ENCODE assay signal across 7 cellular contexts in the genomic region with DNA sequence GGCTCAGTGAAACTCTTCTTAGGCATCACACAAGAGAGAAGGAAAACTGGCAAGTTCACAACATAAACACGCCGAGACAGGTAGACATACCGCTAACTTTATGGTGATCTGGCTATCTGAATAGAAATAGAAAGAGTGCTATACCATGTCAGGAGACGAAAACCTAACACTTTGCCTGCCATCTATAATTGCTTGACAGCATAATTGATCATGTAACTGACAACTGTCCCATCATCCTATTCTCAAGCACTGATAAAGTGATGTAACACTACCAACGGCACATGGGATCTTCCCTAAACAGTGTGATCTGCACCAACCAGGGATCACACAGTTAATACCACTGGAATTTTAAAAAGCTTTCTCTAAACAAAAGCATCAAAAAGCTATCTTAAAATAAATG.
"Had no signal": no experiment of that assay in that cellular context is flagged by ENCODE, and none has a peak within 500 bp of the region (broad histone marks: within the 10 kb centered on the region; RNA-seq: fewer than 3 reads in every experiment).

No MANE protein-coding gene starts in this region.

- H3K9ac ChIP-seq: GM23248 had no signal

- ATAC-seq: K562 had no signal

- DNase-seq: GM23248, GOT3, H7, HCEC 1CT, IMR-90 had no signal

- H3K27ac ChIP-seq: GM23248 had no signal

- H2AFZ ChIP-seq: GM23248 had no signal

- H3K4me3 ChIP-seq: GM23248, K562 had no signal

- FAIRE-seq: HTR-8/SVneo, K562 had no signal
